1 cellular context compared by ENCODE assay signal in genomic region chr10:72170263-72170662, GRCh38.
TF ChIP-seq lines count a peak whose summit lies in the region.

No MANE protein-coding gene starts in this region.

TF ChIP-seq in GM23338, 12 proteins besides CTCF, POLR2A, EP300 and RAD21 (continued from another document):
- no peak for TF ChIP-seq ZNF462 (CRISPR knock-in tag; IDR thresholded peaks at IDR 0.05)
- TF ChIP-seq REST (IDR thresholded peaks at IDR 0.05; ENCODE audit: unreplicated experiment), result no peak
- no peak for TF ChIP-seq NANOG (IDR thresholded peaks at IDR 0.05; ENCODE audit: borderline replicate concordance)
- TF ChIP-seq JUNB (IDR thresholded peaks at IDR 0.05; ENCODE audit: unreplicated experiment), result no peak
- no peak for TF ChIP-seq ZNF331 (CRISPR knock-in tag; IDR thresholded peaks at IDR 0.05; ENCODE audit: low read depth)
- TF ChIP-seq STAT1 (IDR thresholded peaks at IDR 0.05; ENCODE audit: unreplicated experiment), result no peak
- no peak for TF ChIP-seq ZNF114 (CRISPR knock-in tag; IDR thresholded peaks at IDR 0.05)
- TF ChIP-seq ETS1 (IDR thresholded peaks at IDR 0.05), result no peak
- no peak for TF ChIP-seq POLR2AphosphoS5 (IDR thresholded peaks at IDR 0.05; ENCODE audit: low read depth)
- no peak for TF ChIP-seq EZH2phosphoT487 (IDR thresholded peaks at IDR 0.05; ENCODE audit: unreplicated experiment)
- TF ChIP-seq CREB1 (CRISPR knock-in tag; IDR thresholded peaks at IDR 0.05; ENCODE audit: low read depth), result no peak
TF ChIP-seq in GM23338: peak in this region for 0.
